Comparison of ENCODE assay signal across 1 cellular context in genomic region chr10:100562008-100562672, GRCh38.
TF ChIP-seq lines count a peak whose summit lies in the region.

No MANE protein-coding gene starts in this region.

TF ChIP-seq in HepG2, 621 proteins besides CTCF, POLR2A, EP300 and RAD21 (continued from another document):
- TF ChIP-seq ZNF326 (CRISPR knock-in tag; IDR thresholded peaks at IDR 0.05; ENCODE audit: borderline replicate concordance) = no peak
- no peak for TF ChIP-seq KMT2B (CRISPR knock-in tag; IDR thresholded peaks at IDR 0.05)
- no peak for TF ChIP-seq ZMYM4 (CRISPR knock-in tag; IDR thresholded peaks at IDR 0.05)
- no peak for TF ChIP-seq SNAPC4 (CRISPR knock-in tag; IDR thresholded peaks at IDR 0.05)
- TF ChIP-seq YEATS2 (CRISPR knock-in tag; IDR thresholded peaks at IDR 0.05; ENCODE audit: borderline replicate concordance) = no peak
- peak; percentile 84 for TF ChIP-seq YY1 (IDR thresholded peaks at IDR 0.05; ENCODE audit: insufficient read depth, insufficient replicate concordance, low read depth, low read length)
- TF ChIP-seq KLF16 (CRISPR knock-in tag; IDR thresholded peaks at IDR 0.05) = no peak
- no peak for TF ChIP-seq GLI4 (CRISPR knock-in tag; IDR thresholded peaks at IDR 0.05; ENCODE audit: borderline replicate concordance)
- TF ChIP-seq ZNF468 (CRISPR knock-in tag; IDR thresholded peaks at IDR 0.05) = no peak
- no peak for TF ChIP-seq ZFP36L1 (CRISPR knock-in tag; IDR thresholded peaks at IDR 0.05)
- TF ChIP-seq ZBTB34 (CRISPR knock-in tag; IDR thresholded peaks at IDR 0.05) = no peak
- TF ChIP-seq ZNF205 (CRISPR knock-in tag; IDR thresholded peaks at IDR 0.05) = no peak
- TF ChIP-seq HNRNPK (IDR thresholded peaks at IDR 0.05; ENCODE audit: low read depth, low read length, poor library complexity, severe bottlenecking) = no peak
- TF ChIP-seq ZNF337 (CRISPR knock-in tag; IDR thresholded peaks at IDR 0.05; ENCODE audit: borderline replicate concordance, low read depth) = no peak
- no peak for TF ChIP-seq SP4 (CRISPR knock-in tag; IDR thresholded peaks at IDR 0.05)
- no peak for TF ChIP-seq DBP (CRISPR knock-in tag; IDR thresholded peaks at IDR 0.05; ENCODE audit: not compliant biosample characterization)
- TF ChIP-seq ISX (CRISPR knock-in tag; conservative IDR thresholded peaks at IDR 0.05) = no peak
- TF ChIP-seq RARA (CRISPR knock-in tag; IDR thresholded peaks at IDR 0.05) = 0 out of 2 replicates have a peak, but pooled peaks have one; percentile 17
- no peak for TF ChIP-seq LCORL (IDR thresholded peaks at IDR 0.05)
- TF ChIP-seq LCORL (CRISPR knock-in tag; IDR thresholded peaks at IDR 0.05) = no peak; the same call in 1 of the 2 replicates
- TF ChIP-seq ZNF33B (CRISPR knock-in tag; IDR thresholded peaks at IDR 0.05) = no peak
- TF ChIP-seq ZBTB25 (CRISPR knock-in tag; IDR thresholded peaks at IDR 0.05) = no peak
- TF ChIP-seq ELF4 (CRISPR knock-in tag; IDR thresholded peaks at IDR 0.05; ENCODE audit: borderline replicate concordance) = no peak
- TF ChIP-seq STAG1 (CRISPR knock-in tag; IDR thresholded peaks at IDR 0.05) = peak; percentile 95
- 0 out of 2 replicates have a peak, but pooled peaks have one; percentile 29 for TF ChIP-seq RNF2 (conservative IDR thresholded peaks at IDR 0.05; ENCODE audit: low read depth)
- no peak for TF ChIP-seq SNRNP70 (IDR thresholded peaks at IDR 0.05; ENCODE audit: low read depth, low read length)
- TF ChIP-seq JUN (CRISPR knock-in tag; IDR thresholded peaks at IDR 0.05) = no peak
